Comparison of ENCODE assay signal across 9 cellular contexts in the genomic region with DNA sequence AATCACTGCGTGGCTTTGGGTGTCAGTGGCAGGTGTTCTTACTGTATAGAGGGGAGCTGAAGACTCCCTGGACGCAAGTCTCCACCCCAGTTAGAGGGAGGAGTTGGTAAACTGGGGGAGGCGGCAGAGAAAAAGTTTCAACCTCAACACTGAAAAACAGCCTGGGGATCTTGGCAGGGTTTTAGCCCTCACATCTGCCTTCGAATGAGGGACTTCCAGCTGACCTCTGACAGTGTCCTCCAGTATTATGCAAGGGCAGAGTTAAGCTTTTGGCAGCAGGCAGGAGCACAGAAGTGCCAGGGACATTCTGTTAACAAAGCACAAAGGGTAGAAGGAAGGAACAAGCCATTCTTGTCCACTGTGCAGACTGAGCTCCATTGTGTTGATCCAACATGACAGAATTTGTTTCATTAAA. TPM values are rescaled to one million over a fixed set of nuclear protein-coding genes. Genes with fewer than 3 reads are reported as not detected.
A peak's percentile ranks its signal among the peaks of the same experiment; 100 is the strongest.
DNase-seq lines count a peak whose midpoint lies in the region; ATAC-seq and TF ChIP-seq lines count a peak whose summit lies in the region.
"Had no signal": no experiment of that assay in that cellular context is flagged by ENCODE, and none has a peak within 500 bp of the region (broad histone marks: within the 10 kb centered on the region; RNA-seq: fewer than 3 reads in every experiment).

No MANE protein-coding gene starts in this region.

- no peak overlapping the region for H3K4me3 ChIP-seq in BE2C (ENCODE audit: low read depth, low read length)

- peak overlapping the region in 4 of 5 experiments; percentile 41 to 86 (median 68) for H3K27ac Mint-ChIP-seq in brain
- no peak overlapping the region for H3K27ac Mint-ChIP-seq in stimulated activated naive B cell treated with anti-CD40 and anti-IgM and Interleukin-4, amounts not matched to agents 10 μg/mL and 1 μg/mL and 100 μg/mL, for 72 hours
- H3K27ac Mint-ChIP-seq: natural killer cell treated with Interleukin-12 subunit alpha and Interleukin-12 subunit beta and Interleukin-15 and Interleukin-18, amount 100 ng/mL, for 72 hours had no signal

- H3K27me3 ChIP-seq in BE2C = no peaks in the 10 kb centered on the region

- H3K4me3 Mint-ChIP-seq in brain = peak overlapping the region in 4 of 5 experiments; percentile 10 to 60 (median 44)
- peak overlapping the region; percentile 19 to 51 for H3K4me3 Mint-ChIP-seq in stimulated activated naive B cell treated with anti-CD40 and anti-IgM and Interleukin-4, amounts not matched to agents 10 μg/mL and 1 μg/mL and 100 μg/mL, for 72 hours
- H3K4me3 Mint-ChIP-seq: natural killer cell treated with Interleukin-12 subunit alpha and Interleukin-12 subunit beta and Interleukin-15 and Interleukin-18, amount 100 ng/mL, for 72 hours had no signal

- no peaks in the 10 kb centered on the region for H3K36me3 Mint-ChIP-seq in brain
- no peaks in the 10 kb centered on the region for H3K36me3 Mint-ChIP-seq in stimulated activated naive B cell treated with anti-CD40 and anti-IgM and Interleukin-4, amounts not matched to agents 10 μg/mL and 1 μg/mL and 100 μg/mL, for 72 hours
- H3K36me3 Mint-ChIP-seq: natural killer cell treated with Interleukin-12 subunit alpha and Interleukin-12 subunit beta and Interleukin-15 and Interleukin-18, amount 100 ng/mL, for 72 hours had no signal

- peaks cover 1% of the 10 kb centered on the region for H3K4me1 ChIP-seq in BE2C

- peaks cover 16% of the 10 kb centered on the region for H3K27me3 Mint-ChIP-seq in brain
- H3K27me3 Mint-ChIP-seq in stimulated activated naive B cell treated with anti-CD40 and anti-IgM and Interleukin-4, amounts not matched to agents 10 μg/mL and 1 μg/mL and 100 μg/mL, for 72 hours = peaks cover 36 to 46% of the 10 kb centered on the region in 2 donors

- peak; percentile 56 for ATAC-seq in HG02798 (IDR thresholded peaks at IDR 0.05; ENCODE audit: poor library complexity, unreplicated experiment)
- ATAC-seq in left lobe of liver = peak; percentile 77
- no peak for ATAC-seq in stimulated activated naive B cell treated with anti-CD40 and anti-IgM and Interleukin-4, amounts not matched to agents 10 μg/mL and 1 μg/mL and 100 μg/mL, for 72 hours (replicated peaks)

- H3K36me3 ChIP-seq in BE2C = no peaks in the 10 kb centered on the region

- TF ChIP-seq CTCF in brain (conservative IDR thresholded peaks at IDR 0.05) = no peak
- TF ChIP-seq CTCF in BE2C (IDR thresholded peaks at IDR 0.05; ENCODE audit: low read depth, low read length) = no peak

- DNase-seq in left lobe of liver (ENCODE audit: low spot score) (peak; percentile 91), ecto neural progenitor cell (ENCODE audit: low spot score) (no peak), T-helper 9 cell (no peak), BE2C (no peak)
- no peak for DNase-seq in stimulated activated naive B cell treated with anti-CD40 and anti-IgM and Interleukin-4, amounts not matched to agents 10 μg/mL and 1 μg/mL and 100 μg/mL, for 72 hours
- DNase-seq in activated CD8-positive, alpha-beta memory T cell treated with anti-CD3 and anti-CD28 coated beads for 24 hours = no peak

- peaks cover 54% of the 10 kb centered on the region for H3K4me1 Mint-ChIP-seq in brain
- H3K4me1 Mint-ChIP-seq in stimulated activated naive B cell treated with anti-CD40 and anti-IgM and Interleukin-4, amounts not matched to agents 10 μg/mL and 1 μg/mL and 100 μg/mL, for 72 hours = peaks cover 13 to 31% of the 10 kb centered on the region in 2 donors

- H3K9me3 Mint-ChIP-seq in brain = peaks cover 0 to 5% (median 0%) of the 10 kb centered on the region in 5 experiments
- no peaks in the 10 kb centered on the region for H3K9me3 Mint-ChIP-seq in stimulated activated naive B cell treated with anti-CD40 and anti-IgM and Interleukin-4, amounts not matched to agents 10 μg/mL and 1 μg/mL and 100 μg/mL, for 72 hours
- H3K9me3 Mint-ChIP-seq: natural killer cell treated with Interleukin-12 subunit alpha and Interleukin-12 subunit beta and Interleukin-15 and Interleukin-18, amount 100 ng/mL, for 72 hours had no signal

- no peaks in the 10 kb centered on the region for H3K9me3 ChIP-seq in BE2C

RNA-seq across cellular contexts. Expression of a gene that starts 41.2 kb away (rescaled TPM):
- polyA plus RNA-seq in brain (ENCODE audit: insufficient read depth, low read depth, low replicate concordance) = 42.1 TPM
- total RNA-seq in left lobe of liver = 63.7 TPM
- 66.4 TPM for polyA plus RNA-seq in BE2C (2012; ENCODE audit: insufficient read depth, insufficient read length, low read depth)

Comparison
In these comparisons a context has a peak if more than half of its experiments do, and no peak if none do; other contexts are left out.
1. ATAC-seq: peak in HG02798 (single experiment) and left lobe of liver (single experiment); none in stimulated activated naive B cell treated with anti-CD40 and anti-IgM and Interleukin-4, amounts not matched to agents 10 μg/mL and 1 μg/mL and 100 μg/mL, for 72 hours (0 of 2).